ENCODE assay signal across 24 cellular contexts in genomic region chr18:46445914-46446313, GRCh38.
"Had no signal": no experiment of that assay in that cellular context is flagged by ENCODE, and none has a peak within 500 bp of the region (broad histone marks: within the 10 kb centered on the region; RNA-seq: fewer than 3 reads in every experiment).

No MANE protein-coding gene starts in this region.

- H3K4me3 Mint-ChIP-seq: activated B cell treated with CpG ODN at 0.5 μM for 24 hours; activated T-cell treated with anti-CD3 and anti-CD28 coated beads, Interleukin-2, amount 50 U/mL, for 4 hours; endodermal cell; mesothelial cell of epicardium; naive thymus-derived CD8-positive, alpha-beta T cell; neural progenitor cell; stimulated activated effector memory CD8-positive, alpha-beta T cell treated with anti-CD3 and anti-CD28 coated beads, Interleukin-12 subunit alpha, Interleukin-12 subunit beta, amount 100 ng/mL, for 72 hours; stimulated activated naive CD8-positive, alpha-beta T cell treated with anti-CD3 and anti-CD28 coated beads, Interleukin-15, amount 100 ng/mL, for 72 hours had no signal

- H3K4me1 Mint-ChIP-seq: activated B cell treated with CpG ODN at 0.5 μM for 24 hours; mesothelial cell of epicardium; stimulated activated naive CD8-positive, alpha-beta T cell treated with anti-CD3 and anti-CD28 coated beads, Interleukin-15, amount 100 ng/mL, for 72 hours had no signal

- H3K9me3 Mint-ChIP-seq: activated T-helper 2 cell treated with anti-CD3 and anti-CD28 coated beads, Interferon-gamma antibody, Interleukin-2, Interleukin-4, amounts not matched to agents 10 μg/mL and 5 μg/mL and 100 μg/mL, durations not matched to agents 14 hours and 24 hours and 36 hours had no signal

- H3K27ac ChIP-seq: heart right ventricle, neural progenitor cell, tibial artery, uterus had no signal

- DNase-seq: activated B cell treated with CpG ODN at 0.5 μM for 24 hours; activated CD4-positive, alpha-beta T cell treated with anti-CD3 and anti-CD28 coated beads for 4 hours; activated CD4-positive, alpha-beta T cell treated with anti-CD3 and anti-CD28 coated beads, Interleukin-2, amount 50 U/mL, for 48 hours; activated CD8-positive, alpha-beta memory T cell treated with anti-CD3 and anti-CD28 coated beads, Interleukin-2, amount 50 U/mL, for 48 hours; activated naive CD4-positive, alpha-beta T cell treated with Interleukin-2 at 50 U/mL for 16 hours; activated T-cell treated with anti-CD3 and anti-CD28 coated beads, Interleukin-2, amount 50 U/mL, for 4 hours; amygdala; cerebellar nuclear complex; cortex of kidney; endodermal cell; heart right ventricle; left ventricle myocardium superior; mammary epithelial cell; naive thymus-derived CD8-positive, alpha-beta T cell; small intestine; stimulated activated CD4-positive, alpha-beta T cell treated with anti-CD3 and anti-CD28 coated beads, Interleukin-2, amount 100 ng/mL, for 24 hours; stimulated activated naive CD8-positive, alpha-beta T cell treated with anti-CD3 and anti-CD28 coated beads, Interleukin-15, amount 100 ng/mL, for 72 hours; T1000; tibial artery; uterus had no signal

- H3K27ac Mint-ChIP-seq: activated B cell treated with CpG ODN at 0.5 μM for 24 hours; activated T-helper 2 cell treated with anti-CD3 and anti-CD28 coated beads, Interferon-gamma antibody, Interleukin-2, Interleukin-4, amounts not matched to agents 10 μg/mL and 5 μg/mL and 100 μg/mL, durations not matched to agents 14 hours and 24 hours and 36 hours; endodermal cell; mesothelial cell of epicardium; naive thymus-derived CD8-positive, alpha-beta T cell; neural progenitor cell; stimulated activated effector memory CD8-positive, alpha-beta T cell treated with anti-CD3 and anti-CD28 coated beads, Interleukin-12 subunit alpha, Interleukin-12 subunit beta, amount 100 ng/mL, for 72 hours had no signal

- H3K9me3 ChIP-seq: uterus had no signal

- H3K27me3 ChIP-seq: heart right ventricle, neural progenitor cell, tibial artery, uterus had no signal

- H3K36me3 ChIP-seq: tibial artery, uterus had no signal

- H3K4me1 ChIP-seq: heart right ventricle, neural progenitor cell, tibial artery, uterus had no signal

- H3K4me3 ChIP-seq: heart right ventricle, neural progenitor cell, tibial artery, uterus had no signal
